Comparison of ENCODE assay signal across 9 cellular contexts in genomic region chrX:9995855-9996339, GRCh38. TPM values are rescaled to one million over a fixed set of nuclear protein-coding genes. Genes with fewer than 3 reads are reported as not detected.
A peak's percentile ranks its signal among the peaks of the same experiment; 100 is the strongest.
DNase-seq lines count a peak whose midpoint lies in the region; ATAC-seq, FAIRE-seq and TF ChIP-seq lines count a peak whose summit lies in the region.
"Had no signal": no experiment of that assay in that cellular context is flagged by ENCODE, and none has a peak within 500 bp of the region (broad histone marks: within the 10 kb centered on the region; RNA-seq: fewer than 3 reads in every experiment).

No MANE protein-coding gene starts in this region.

- H3K36me3 ChIP-seq in tibial nerve, result no peaks in the 10 kb centered on the region

- H3K4me1 Mint-ChIP-seq in osteocyte (ENCODE audit: unreplicated experiment), result no peaks in the 10 kb centered on the region

- H3K27ac ChIP-seq in AG04450 (ENCODE audit: low read depth, low read length), result no peak overlapping the region
- H3K27ac ChIP-seq in foreskin keratinocyte, result no peak overlapping the region
- H3K27ac ChIP-seq in tibial nerve, result no peak overlapping the region

- no peak overlapping the region for H3K4me3 ChIP-seq in AG04450 (ENCODE audit: low read depth, low read length)
- H3K4me3 ChIP-seq in tibial nerve, result no peak overlapping the region

- POLR2A ChIA-PET in AG04450 (lab: Yijun Ruan, JAX), result no interaction called here

- H3K4me1 ChIP-seq in foreskin keratinocyte (no peaks in the 10 kb centered on the region), tibial nerve (no peaks in the 10 kb centered on the region)

- TF ChIP-seq CTCF in AG04450 (IDR thresholded peaks at IDR 0.05; ENCODE audit: low read depth, low read length) (peak; percentile 85), foreskin keratinocyte (conservative IDR thresholded peaks at IDR 0.05) (peak; percentile 95), osteocyte (IDR thresholded peaks at IDR 0.05) (peak; percentile 91), tibial nerve (IDR thresholded peaks at IDR 0.05) (peak; percentile 88 to 97 (median 90))

- no peaks in the 10 kb centered on the region for H3K36me3 Mint-ChIP-seq in osteocyte (ENCODE audit: unreplicated experiment)

- 31 to 36% methylated on average over 12 to 18 of the region's 18 CpGs for WGBS in tibial nerve, 2 donors

- CTCF ChIA-PET in AG04450 (lab: Charles Lee), result interaction anchor here (0.6 to 4.9 kb wide), 8 partner anchors 8 to 194 kb away, joined by 3 to 63 read pairs (median 3); no protein-coding TSS in a partner anchor

- H3K27ac Mint-ChIP-seq in osteocyte (ENCODE audit: unreplicated experiment), result no peak overlapping the region

- FAIRE-seq in HTR-8/SVneo (lab: Jason Lieb, UNC) (no peak), RCC 7860 (lab: Jason Lieb, UNC) (peak; percentile 22)

- H3K27me3 Mint-ChIP-seq in osteocyte (ENCODE audit: unreplicated experiment), result no peaks in the 10 kb centered on the region

- H3K9me3 Mint-ChIP-seq in osteocyte (ENCODE audit: unreplicated experiment), result peaks cover 8% of the 10 kb centered on the region

- no peak overlapping the region for H3K4me3 Mint-ChIP-seq in osteocyte (ENCODE audit: unreplicated experiment)

- H3K27me3 ChIP-seq in AG04450 (ENCODE audit: control insufficient read depth, insufficient read depth, low read length) (no peaks in the 10 kb centered on the region), foreskin keratinocyte (no peaks in the 10 kb centered on the region), tibial nerve (no peaks in the 10 kb centered on the region)

- TF ChIP-seq EP300 in tibial nerve (IDR thresholded peaks at IDR 0.05), result peak in 1 of 2 donors; percentile 85

- TF ChIP-seq POLR2A in tibial nerve (IDR thresholded peaks at IDR 0.05), result no peak

- peak; percentile 51 for DNase-seq in AG04450 (ENCODE audit: low read depth, low spot score)
- DNase-seq in HTR-8/SVneo (ENCODE audit: insufficient read length, low spot score), result peak; percentile 43
- peak; percentile 51 for DNase-seq in RCC 7860 (ENCODE audit: low spot score)
- peak; percentile 49 for DNase-seq in activated gamma-delta T cell (lab: John Stamatoyannopoulos, UW)
- no peak for DNase-seq in foreskin keratinocyte
- peak; percentile 89 for DNase-seq in osteocyte (ENCODE audit: extremely low spot score, unreplicated experiment)
- DNase-seq in tibial nerve (ENCODE audit: low spot score in 2 of 2), result peak; percentile 76 to 87

- H3K9me3 ChIP-seq in AG04450 (ENCODE audit: control insufficient read depth, insufficient read depth, low read length), result peaks cover 15% of the 10 kb centered on the region; the same call in 1 of the 2 replicates
- H3K9me3 ChIP-seq in tibial nerve, result no peaks in the 10 kb centered on the region

- ATAC-seq in GM18867 (IDR thresholded peaks at IDR 0.05; ENCODE audit: unreplicated experiment) (peak; percentile 82), foreskin keratinocyte (peak; percentile 44)

RNA-seq across cellular contexts. Expression of gene CLDN34, which starts 28.7 kb away (rescaled TPM):
- polyA plus RNA-seq in AG04450 (2011; rRNA removed), result 0.11 and 0.12 TPM in 2 replicates
- polyA minus RNA-seq in AG04450 (2011; rRNA and poly(A)+ RNA removed), result 0.23 TPM in 1 of 2 replicates, not detected in the other
- not detected in 2 replicates for total RNA-seq in foreskin keratinocyte
- polyA plus RNA-seq in foreskin keratinocyte, result 0.09 TPM in 1 of 2 replicates, not detected in the other
- 0.59 TPM in 1 of 2 replicates, not detected in the other for total RNA-seq in osteocyte
- not detected for total RNA-seq in tibial nerve
- polyA plus RNA-seq: urinary bladder had no signal

Comparison
In these comparisons a context has a peak if more than half of its experiments do, and no peak if none do; other contexts are left out.
1. DNase-seq: peak in AG04450 (single experiment), HTR-8/SVneo (single experiment), RCC 7860 (single experiment), activated gamma-delta T cell (single experiment), osteocyte (single experiment) and tibial nerve (2 of 2); none in foreskin keratinocyte (0 of 2).
2. Peak in every context shown above with its lines, with median percentiles within 50 percentile points of each other: CTCF ChIP-seq.